ENCODE assay signal across 8 cellular contexts in genomic region chr1:161225534-161226319, GRCh38. TPM values are rescaled to one million over a fixed set of nuclear protein-coding genes. Genes with fewer than 3 reads are reported as not detected.
DNase-seq lines count a peak whose midpoint lies in the region; ATAC-seq and TF ChIP-seq lines count a peak whose summit lies in the region.

TOMM40L (plus strand) TSS chr1:161226060; CDS start chr1:161226490, 430 bp downstream.

- intact Hi-C loops in ascending aorta (cut with DNase I) (loop anchor here (1.0 to 5.0 kb wide), 3 partner anchors 23 to 142 kb away; partner anchors contain the start of genes CFAP126, NDUFS2 and SDHC), right cardiac atrium (cut with DNase I) (loop anchor here in 3 of 4 donors (5.0 kb wide), 2 partner anchors 67 to 157 kb away; no protein-coding TSS in a partner anchor), vagina (cut with DNase I) (loop anchor here (5.0 kb wide), 1 partner anchor 157 kb away; no protein-coding TSS in a partner anchor)

- H3K4me1 ChIP-seq in ascending aorta: peaks cover 7 to 16% of the 10 kb centered on the region in 2 donors
- H3K4me1 ChIP-seq in right cardiac atrium (ENCODE audit: control insufficient read depth, insufficient read depth, low read length): peaks cover 6% of the 10 kb centered on the region
- peaks cover 30% of the 10 kb centered on the region for H3K4me1 ChIP-seq in vagina

- H3K36me3 ChIP-seq in ascending aorta: peaks cover 12 to 28% of the 10 kb centered on the region in 2 donors
- H3K36me3 ChIP-seq in vagina: peaks cover 0 to 15% of the 10 kb centered on the region in 2 donors

- TF ChIP-seq CTCF in ascending aorta (IDR thresholded peaks at IDR 0.05) (peak in 2 of 3 experiments; percentile 27 to 36), vagina (IDR thresholded peaks at IDR 0.05) (peak in 1 of 3 experiments; percentile 61)

- peak within 1 kb of the TSS; percentile 84 to 94 for H3K4me3 ChIP-seq in ascending aorta
- H3K4me3 ChIP-seq in right cardiac atrium (ENCODE audit: low read length): peak within 1 kb of the TSS; percentile 73
- H3K4me3 ChIP-seq in vagina: peak within 1 kb of the TSS; percentile 73 to 88

- no peak for TF ChIP-seq POLR2A in vagina (IDR thresholded peaks at IDR 0.05)

- DNase-seq in NCI-H1694 treated with DMSO at 0.1 percent for 48 hours (lab: John Stamatoyannopoulos, UW) (peak; percentile 98), T-helper 2 cell (peak; percentile 62 to 100 (median 81)), ascending aorta (ENCODE audit: low spot score in 2 of 2) (peak; percentile 79 to 96), right cardiac atrium (peak; percentile 94 to 96 (median 94)), pulmonary artery endothelial cell (ENCODE audit: low read depth, low spot score) (peak; percentile 99), vagina (ENCODE audit: extremely low spot score in 2 of 2) (peak in 1 of 2 donors; percentile 99)

- WGBS in right cardiac atrium: 5% methylated on average over 16 of the region's 16 CpGs

- H3K27ac ChIP-seq in ascending aorta: peak within 1 kb of the TSS; percentile 51 to 65
- H3K27ac ChIP-seq in right cardiac atrium (ENCODE audit: low read length): peak within 1 kb of the TSS; percentile 71
- H3K27ac ChIP-seq in vagina: peak within 1 kb of the TSS; percentile 80

- H3K27me3 ChIP-seq in ascending aorta: no peaks in the 10 kb centered on the region
- H3K27me3 ChIP-seq in right cardiac atrium (ENCODE audit: control insufficient read depth, insufficient read depth): no peaks in the 10 kb centered on the region
- no peaks in the 10 kb centered on the region for H3K27me3 ChIP-seq in vagina

- ATAC-seq in GM18499 (IDR thresholded peaks at IDR 0.05; ENCODE audit: insufficient read depth, unreplicated experiment) (peak; percentile 92), HG02938 (IDR thresholded peaks at IDR 0.05; ENCODE audit: unreplicated experiment) (peak; percentile 94), right cardiac atrium (peak; percentile 97)

- H3K9me3 ChIP-seq in ascending aorta (no peaks in the 10 kb centered on the region), right cardiac atrium (ENCODE audit: control insufficient read depth, low read length) (no peaks in the 10 kb centered on the region), vagina (no peaks in the 10 kb centered on the region)

RNA-seq across cellular contexts. Expression of gene TOMM40L, which starts in this region (rescaled TPM):
- 26.6 TPM for total RNA-seq in ascending aorta
- 10 to 100 TPM; 27.7 to 42.9 (median 32.1) TPM for total RNA-seq in right cardiac atrium
- polyA plus RNA-seq in right cardiac atrium: 31.9 TPM
- 20.4 and 29.7 TPM in 2 replicates for total RNA-seq in pulmonary artery endothelial cell
- total RNA-seq in vagina: 15.0 TPM
